ENCODE assay signal across 15 cellular contexts in the genomic region with DNA sequence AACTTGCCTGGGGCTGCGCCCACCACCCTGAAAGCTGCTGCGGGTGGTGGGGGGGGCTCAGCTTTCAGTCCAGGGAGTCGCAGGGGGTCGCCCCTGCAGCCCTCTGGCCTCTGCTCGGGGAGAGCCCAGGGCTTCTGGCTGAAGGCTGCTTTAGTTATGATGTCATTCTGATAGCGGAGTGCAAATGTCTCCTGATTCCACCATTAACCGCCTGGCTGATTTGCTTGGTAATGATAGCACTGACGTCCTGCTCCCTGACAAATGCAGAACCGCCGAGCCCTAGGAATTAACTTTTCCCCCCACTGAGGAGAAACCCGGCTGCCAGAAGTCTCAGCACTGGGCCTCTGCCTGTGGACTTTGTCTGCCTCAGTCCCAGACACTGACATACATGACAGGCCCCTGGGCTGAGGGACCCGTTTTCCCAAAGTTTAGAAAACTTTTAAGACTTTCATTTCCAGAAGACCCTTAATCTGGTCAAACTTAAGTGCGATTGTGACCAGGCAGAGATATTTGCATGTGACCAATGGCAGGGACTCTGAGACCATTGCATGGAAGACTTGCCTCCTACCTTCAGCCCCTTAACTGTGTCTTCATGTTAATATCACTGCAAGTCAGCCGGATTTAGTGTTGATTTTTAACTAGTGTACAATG.
DNase-seq lines count a peak whose midpoint lies in the region; ATAC-seq, FAIRE-seq and TF ChIP-seq lines count a peak whose summit lies in the region.
"Had no signal": no experiment of that assay in that cellular context is flagged by ENCODE, and none has a peak within 500 bp of the region (broad histone marks: within the 10 kb centered on the region; RNA-seq: fewer than 3 reads in every experiment).

No MANE protein-coding gene starts in this region.

- no peak overlapping the region for H2BK120ac ChIP-seq in mesendoderm (ENCODE audit: low read depth, low read length)

- H2AFZ ChIP-seq in HepG2 (ENCODE audit: low read length): no peak overlapping the region

- H3K79me2 ChIP-seq in HepG2 (ENCODE audit: insufficient read depth, low read length): no peaks in the 10 kb centered on the region
- no peaks in the 10 kb centered on the region for H3K79me2 ChIP-seq in mesendoderm (ENCODE audit: control insufficient read depth, insufficient read depth, low read length)

- ATAC-seq in HepG2 (no peak), right lobe of liver (no peak), GM18519 (IDR thresholded peaks at IDR 0.05; ENCODE audit: low FRiP score, unreplicated experiment) (no peak), left lung (no peak)
- ATAC-seq: lower lobe of right lung, sciatic nerve had no signal

- H4K5ac ChIP-seq in mesendoderm (ENCODE audit: low read length): no peak overlapping the region

- POLR2A ChIA-PET in HepG2 (lab: Yijun Ruan, JAX): no interaction called here

- no peak overlapping the region for H2BK15ac ChIP-seq in mesendoderm (replicated peaks; ENCODE audit: low read depth)

- no peak overlapping the region for H3K56ac ChIP-seq in mesendoderm (ENCODE audit: low read length)

- no peak overlapping the region for H3K18ac ChIP-seq in mesendoderm (ENCODE audit: low read length)

- H3K4me2 ChIP-seq in HepG2 (ENCODE audit: low read depth, low read length) (no peak overlapping the region), mesendoderm (ENCODE audit: low read length) (peak overlapping the region; percentile 18)

- no TSS peak for BruUV-seq in HepG2 (replicated peaks; lab: Mats Ljungman, UMichigan)

- in situ Hi-C loops in HepG2 (cut with HindIII; ENCODE audit: extremely low pct_ligation_motif_present, low pct_unique_long_range_greater_than_20kb): loop anchor here (5.0 to 10.0 kb wide), 2 partner anchors 175 to 423 kb away; no protein-coding TSS in a partner anchor

- H3K27me3 ChIP-seq in HepG2 (ENCODE audit: control insufficient read depth in 1 of 2, insufficient read depth in 2 of 2, low read length in 2 of 2) (peaks cover 9 to 62% of the 10 kb centered on the region in 2 experiments; a peak in 4 of 5 replicates), right lobe of liver (peaks cover 0 to 10% of the 10 kb centered on the region in 2 donors), duodenal mucosa (ENCODE audit: control insufficient read depth in 1 of 2, insufficient read depth in 2 of 2, low read length in 2 of 2) (peaks cover 32 to 37% of the 10 kb centered on the region in 2 donors), mesendoderm (ENCODE audit: insufficient read depth, low read length, poor library complexity) (peaks cover 21% of the 10 kb centered on the region), left lung (peaks cover 37 to 97% of the 10 kb centered on the region in 2 donors)

- H3K4me3 ChIP-seq in HepG2 (replicated peaks in 1 of 3; ENCODE audit: insufficient read depth in 1 of 3, low read depth in 2 of 3, low read length in 3 of 3) (no peak overlapping the region), right lobe of liver (no peak overlapping the region), duodenal mucosa (ENCODE audit: low read depth in 1 of 2, low read length in 2 of 2) (peak overlapping the region; percentile 16 to 50), mesendoderm (ENCODE audit: low read length) (no peak overlapping the region), left lung (no peak overlapping the region)

- H3K36me3 ChIP-seq in HepG2 (replicated peaks in 1 of 2; ENCODE audit: control insufficient read depth in 1 of 2, insufficient read depth in 2 of 2, low read length in 2 of 2) (no peaks in the 10 kb centered on the region), right lobe of liver (no peaks in the 10 kb centered on the region), duodenal mucosa (ENCODE audit: control insufficient read depth in 1 of 2, insufficient read depth in 2 of 2, low read length in 2 of 2) (no peaks in the 10 kb centered on the region), mesendoderm (ENCODE audit: control insufficient read depth, insufficient read depth, low read length) (no peaks in the 10 kb centered on the region), left lung (no peaks in the 10 kb centered on the region)
- H3K36me3 ChIP-seq: cardiac muscle cell, lower lobe of right lung had no signal

- TF ChIP-seq POLR2A in HepG2 (IDR thresholded peaks at IDR 0.05; ENCODE audit: insufficient read depth in 1 of 2, low read depth in 2 of 2, low read length in 2 of 2): no peak
- TF ChIP-seq POLR2A in right lobe of liver (IDR thresholded peaks at IDR 0.05): no peak

- no peaks in the 10 kb centered on the region for H3K79me1 ChIP-seq in mesendoderm (ENCODE audit: low read length)

- DNase-seq in HepG2 (ENCODE audit: low spot score) (no peak), right lobe of liver (no peak), mesendoderm (peak; percentile 82), NCI-H345 (lab: John Stamatoyannopoulos, UW) (no peak), left lung (no peak)
- DNase-seq in activated effector memory CD4-positive, alpha-beta T cell treated with anti-CD3 and anti-CD28 coated beads, Interleukin-2, amount 50 U/mL, for 16 hours: no peak
- DNase-seq: activated CD4-positive, CD25-positive, alpha-beta regulatory T cell; activated T-cell treated with anti-CD3 and anti-CD28 coated beads, Interleukin-2, amount 50 U/mL, for 48 hours; Kasumi-1; lower lobe of right lung; NCI-H226 had no signal

- no peak overlapping the region for H4K8ac ChIP-seq in mesendoderm (ENCODE audit: low read depth, low read length)

- peaks cover 18% of the 10 kb centered on the region; the same call in 1 of the 2 replicates for H3K4me1 ChIP-seq in HepG2 (ENCODE audit: insufficient read depth, low read length)
- peaks cover 0 to 32% (median 4%) of the 10 kb centered on the region in 4 donors for H3K4me1 ChIP-seq in right lobe of liver
- peaks cover 3 to 4% of the 10 kb centered on the region in 2 donors for H3K4me1 ChIP-seq in duodenal mucosa (ENCODE audit: control insufficient read depth in 1 of 2, insufficient read depth in 2 of 2, low read length in 2 of 2)
- no peaks in the 10 kb centered on the region for H3K4me1 ChIP-seq in mesendoderm (ENCODE audit: control insufficient read depth, low read depth, low read length)
- H3K4me1 ChIP-seq in left lung: peaks cover 6 to 31% of the 10 kb centered on the region in 2 donors

- no peak overlapping the region for H2BK5ac ChIP-seq in mesendoderm (ENCODE audit: low read length)

- no peak overlapping the region for H3K23ac ChIP-seq in mesendoderm (ENCODE audit: low read length)

- H3K9me3 ChIP-seq in HepG2 (ENCODE audit: low read length): no peaks in the 10 kb centered on the region
- H3K9me3 ChIP-seq in right lobe of liver: no peaks in the 10 kb centered on the region
- no peaks in the 10 kb centered on the region for H3K9me3 ChIP-seq in duodenal mucosa (ENCODE audit: control insufficient read depth in 1 of 2, low read length in 2 of 2)
- no peaks in the 10 kb centered on the region for H3K9me3 ChIP-seq in left lung
- H3K9me3 ChIP-seq: lower lobe of right lung had no signal

- TF ChIP-seq EP300 in HepG2 (IDR thresholded peaks at IDR 0.05; ENCODE audit: low read depth in 2 of 2, low read length in 2 of 2) (no peak), HepG2 (CRISPR knock-in tag; IDR thresholded peaks at IDR 0.05; ENCODE audit: borderline replicate concordance) (no peak)

- TF ChIP-seq CTCF in HepG2 (CRISPR knock-in tag; IDR thresholded peaks at IDR 0.05): no peak
- no peak for TF ChIP-seq CTCF in right lobe of liver (IDR thresholded peaks at IDR 0.05)
- TF ChIP-seq CTCF in left lung (IDR thresholded peaks at IDR 0.05): no peak

- H3K9ac ChIP-seq in HepG2 (ENCODE audit: insufficient read depth, low read depth, low read length): no peak overlapping the region
- no peak overlapping the region for H3K9ac ChIP-seq in duodenal mucosa (ENCODE audit: low read depth in 1 of 2, low read length in 2 of 2)
- H3K9ac ChIP-seq in mesendoderm (ENCODE audit: low read length): no peak overlapping the region

- no peak for FAIRE-seq in HepG2 (lab: Jason Lieb, UNC)

- H4K20me1 ChIP-seq in HepG2 (ENCODE audit: insufficient read depth, low read length): no peaks in the 10 kb centered on the region

- no peak overlapping the region for H3K4ac ChIP-seq in mesendoderm (ENCODE audit: low read depth, low read length)

- WGBS in HepG2 (ENCODE audit: low lambda C conversion rate): 18% methylated on average over 13 of the region's 14 CpGs
- WGBS in right lobe of liver (ENCODE audit: insufficient coverage, low coverage, low lambda C conversion rate, missing lambda C conversion rate): 28% methylated on average over 6 of the region's 14 CpGs
- no CpG with 5 or more reads among the region's 14 CpGs for WGBS in mesendoderm (ENCODE audit: extremely low coverage, insufficient coverage, low lambda C conversion rate)

- H3K27ac ChIP-seq in HepG2 (ENCODE audit: extremely low read length, insufficient read depth, low read length): no peak overlapping the region
- H3K27ac ChIP-seq in right lobe of liver: no peak overlapping the region
- peak overlapping the region; percentile 25 for H3K27ac ChIP-seq in duodenal mucosa (ENCODE audit: low read depth, low read length)
- no peak overlapping the region for H3K27ac ChIP-seq in mesendoderm (ENCODE audit: low read depth, low read length)
- H3K27ac ChIP-seq in left lung: no peak overlapping the region
- H3K27ac ChIP-seq: cardiac muscle cell, lower lobe of right lung had no signal

- no peak overlapping the region for H2AK5ac ChIP-seq in mesendoderm (ENCODE audit: low read length)

- intact Hi-C loops in HepG2 (cut with micrococcal nuclease; ENCODE audit: unreplicated experiment): loop anchor here (10.0 kb wide), 1 partner anchor 825 kb away; no protein-coding TSS in a partner anchor
- intact Hi-C loops in right lobe of liver (cut with DNase I): loop anchor here in 1 of 2 donors (10.0 kb wide), 1 partner anchor 415 kb away; no protein-coding TSS in a partner anchor
- intact Hi-C loops in left lung (cut with DNase I): no loop called here

- CTCF ChIA-PET in HepG2 (lab: Yijun Ruan, JAX; ENCODE audit: low intra/inter-chr PET ratio, low total read pairs): no interaction called here

- no peak for TF ChIP-seq RAD21 in HepG2 (CRISPR knock-in tag; IDR thresholded peaks at IDR 0.05)

TF ChIP-seq in HepG2, 621 proteins besides CTCF, POLR2A, EP300 and RAD21:
- TF ChIP-seq ATF7 (IDR thresholded peaks at IDR 0.05) (0 out of 2 replicates have a peak, but pooled peaks have one; percentile 21), ATF7 (CRISPR knock-in tag; IDR thresholded peaks at IDR 0.05) (no peak), ZFP36L2 (CRISPR knock-in tag; IDR thresholded peaks at IDR 0.05) (no peak)
TF ChIP-seq in HepG2: peak in this region for 1.

Comparison
In these comparisons a context has a peak if more than half of its experiments do, and no peak if none do; other contexts are left out.
1. H3K4me3 ChIP-seq: peak in duodenal mucosa (2 of 2); none in HepG2 (0 of 3), right lobe of liver (0 of 3), mesendoderm (single experiment) and left lung (0 of 2).